Comparison of ENCODE assay signal across 1 cellular context in the genomic region with DNA sequence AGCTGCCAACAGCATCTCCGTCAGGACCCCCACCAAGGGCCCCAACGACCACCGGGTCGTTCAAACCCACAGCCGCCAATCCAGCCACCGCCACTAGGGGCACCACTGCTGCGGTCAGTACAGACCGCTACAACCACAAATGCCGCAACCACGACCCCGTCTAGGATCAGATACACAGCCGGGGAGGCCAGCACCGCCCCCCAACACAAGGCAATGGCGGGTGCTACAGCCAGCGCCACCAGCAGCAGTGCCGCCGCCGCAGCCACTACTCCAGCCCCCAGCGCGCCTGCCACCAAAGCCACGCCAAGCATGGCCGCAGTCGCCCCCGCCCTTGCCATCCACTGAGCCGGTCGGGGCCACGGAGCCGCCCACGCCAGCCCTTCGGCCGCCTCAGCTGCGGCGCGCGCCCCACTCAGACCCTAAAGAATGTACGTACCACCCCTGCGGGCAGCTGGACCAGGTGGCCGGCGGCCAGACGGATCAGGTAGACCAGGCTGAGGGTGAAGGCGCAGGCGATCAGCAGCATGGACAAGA.
TF ChIP-seq lines count a peak whose summit lies in the region.

No MANE protein-coding gene starts in this region.

TF ChIP-seq in K562, 482 proteins besides CTCF, POLR2A, EP300 and RAD21 (continued from another document and continues in another):
- TF ChIP-seq SMARCB1 (IDR thresholded peaks at IDR 0.05; ENCODE audit: insufficient read length, low read depth) (no peak), NFRKB (IDR thresholded peaks at IDR 0.05; ENCODE audit: low read depth) (no peak), FOXK2 (conservative IDR thresholded peaks at IDR 0.05 in 1 of 2, IDR thresholded peaks at IDR 0.05 in 1 of 2; ENCODE audit: low read depth in 2 of 2) (peak; percentile 76 to 81), MAZ (CRISPR knock-in tag; conservative IDR thresholded peaks at IDR 0.05 in 1 of 2, IDR thresholded peaks at IDR 0.05 in 1 of 2) (peak; percentile 59 to 85; a peak in 3 of 4 replicates), KDM4B (IDR thresholded peaks at IDR 0.05; ENCODE audit: borderline replicate concordance in 2 of 2, low read depth in 1 of 2) (no peak; a peak in 2 of 4 replicates), ZNF57 (CRISPR knock-in tag; IDR thresholded peaks at IDR 0.05) (no peak), NCOA6 (IDR thresholded peaks at IDR 0.05) (no peak), SETDB1 (IDR thresholded peaks at IDR 0.05; ENCODE audit: low read length) (no peak), ZNF449 (CRISPR knock-in tag; IDR thresholded peaks at IDR 0.05) (no peak), ZNF512 (tag; IDR thresholded peaks at IDR 0.05) (no peak), ZNF274 (IDR thresholded peaks at IDR 0.05; ENCODE audit: borderline replicate concordance, low read depth, low read length) (no peak), MTA1 (IDR thresholded peaks at IDR 0.05; ENCODE audit: borderline replicate concordance) (peak; percentile 89), RBM34 (IDR thresholded peaks at IDR 0.05; ENCODE audit: borderline replicate concordance, insufficient read depth, low read length) (no peak), FUS (optimal IDR thresholded peaks at IDR 0.05; ENCODE audit: low read depth, low read length) (peak; percentile 87), GATAD2A (IDR thresholded peaks at IDR 0.05) (peak; percentile 96), EWSR1 (IDR thresholded peaks at IDR 0.05; ENCODE audit: borderline replicate concordance, low read depth, partially characterized antibody) (no peak), JUN (IDR thresholded peaks at IDR 0.05; ENCODE audit: borderline replicate concordance, low read depth, low read length) (peak; percentile 25; the same call in 1 of the 2 replicates), JUN (CRISPR knock-in tag; IDR thresholded peaks at IDR 0.05; ENCODE audit: borderline replicate concordance) (no peak), NFIC (IDR thresholded peaks at IDR 0.05) (peak; percentile 36; the same call in 1 of the 2 replicates), MYC (IDR thresholded peaks at IDR 0.05; ENCODE audit: low read depth, low read length) (peak; percentile 75; the same call in 1 of the 2 replicates), MYC (CRISPR knock-in tag; IDR thresholded peaks at IDR 0.05; ENCODE audit: borderline replicate concordance, low read depth) (no peak), AFF4 (CRISPR knock-in tag; IDR thresholded peaks at IDR 0.05) (peak; percentile 71), ZNF354B (CRISPR knock-in tag; IDR thresholded peaks at IDR 0.05) (no peak), CBX3 (IDR thresholded peaks at IDR 0.05; ENCODE audit: borderline replicate concordance in 1 of 2, low read length in 2 of 2) (peak in 1 of 2 experiments; percentile 47; a peak in 1 of 3 replicates), CAMTA2 (CRISPR knock-in tag; conservative IDR thresholded peaks at IDR 0.05) (peak; percentile 81; the same call in 1 of the 2 replicates), JUND (IDR thresholded peaks at IDR 0.05; ENCODE audit: borderline replicate concordance, low read depth, low read length) (peak; percentile 44; the same call in 1 of the 2 replicates), JUND (tag; IDR thresholded peaks at IDR 0.05; ENCODE audit: borderline replicate concordance, low read depth, low read length) (no peak; the same call in 2 of the 3 replicates), HDAC2 (IDR thresholded peaks at IDR 0.05) (peak; percentile 85; the same call in 1 of the 2 replicates), ZC3H11A (IDR thresholded peaks at IDR 0.05; ENCODE audit: low read depth, low read length) (no peak), HDAC3 (IDR thresholded peaks at IDR 0.05; ENCODE audit: borderline replicate concordance, partially characterized antibody) (no peak), ZNF436 (CRISPR knock-in tag; IDR thresholded peaks at IDR 0.05) (no peak), TBP (optimal IDR thresholded peaks at IDR 0.05; ENCODE audit: low read depth, low read length) (no peak), LEF1 (IDR thresholded peaks at IDR 0.05) (no peak), CBX1 (IDR thresholded peaks at IDR 0.05; ENCODE audit: low read depth) (0 out of 2 replicates have a peak, but pooled peaks have one; percentile 16), FOXP4 (CRISPR knock-in tag; IDR thresholded peaks at IDR 0.05; ENCODE audit: borderline replicate concordance) (peak; percentile 60; the same call in 1 of the 2 replicates), MECOM (CRISPR knock-in tag; IDR thresholded peaks at IDR 0.05) (no peak)
- TF ChIP-seq, protein P1, sequence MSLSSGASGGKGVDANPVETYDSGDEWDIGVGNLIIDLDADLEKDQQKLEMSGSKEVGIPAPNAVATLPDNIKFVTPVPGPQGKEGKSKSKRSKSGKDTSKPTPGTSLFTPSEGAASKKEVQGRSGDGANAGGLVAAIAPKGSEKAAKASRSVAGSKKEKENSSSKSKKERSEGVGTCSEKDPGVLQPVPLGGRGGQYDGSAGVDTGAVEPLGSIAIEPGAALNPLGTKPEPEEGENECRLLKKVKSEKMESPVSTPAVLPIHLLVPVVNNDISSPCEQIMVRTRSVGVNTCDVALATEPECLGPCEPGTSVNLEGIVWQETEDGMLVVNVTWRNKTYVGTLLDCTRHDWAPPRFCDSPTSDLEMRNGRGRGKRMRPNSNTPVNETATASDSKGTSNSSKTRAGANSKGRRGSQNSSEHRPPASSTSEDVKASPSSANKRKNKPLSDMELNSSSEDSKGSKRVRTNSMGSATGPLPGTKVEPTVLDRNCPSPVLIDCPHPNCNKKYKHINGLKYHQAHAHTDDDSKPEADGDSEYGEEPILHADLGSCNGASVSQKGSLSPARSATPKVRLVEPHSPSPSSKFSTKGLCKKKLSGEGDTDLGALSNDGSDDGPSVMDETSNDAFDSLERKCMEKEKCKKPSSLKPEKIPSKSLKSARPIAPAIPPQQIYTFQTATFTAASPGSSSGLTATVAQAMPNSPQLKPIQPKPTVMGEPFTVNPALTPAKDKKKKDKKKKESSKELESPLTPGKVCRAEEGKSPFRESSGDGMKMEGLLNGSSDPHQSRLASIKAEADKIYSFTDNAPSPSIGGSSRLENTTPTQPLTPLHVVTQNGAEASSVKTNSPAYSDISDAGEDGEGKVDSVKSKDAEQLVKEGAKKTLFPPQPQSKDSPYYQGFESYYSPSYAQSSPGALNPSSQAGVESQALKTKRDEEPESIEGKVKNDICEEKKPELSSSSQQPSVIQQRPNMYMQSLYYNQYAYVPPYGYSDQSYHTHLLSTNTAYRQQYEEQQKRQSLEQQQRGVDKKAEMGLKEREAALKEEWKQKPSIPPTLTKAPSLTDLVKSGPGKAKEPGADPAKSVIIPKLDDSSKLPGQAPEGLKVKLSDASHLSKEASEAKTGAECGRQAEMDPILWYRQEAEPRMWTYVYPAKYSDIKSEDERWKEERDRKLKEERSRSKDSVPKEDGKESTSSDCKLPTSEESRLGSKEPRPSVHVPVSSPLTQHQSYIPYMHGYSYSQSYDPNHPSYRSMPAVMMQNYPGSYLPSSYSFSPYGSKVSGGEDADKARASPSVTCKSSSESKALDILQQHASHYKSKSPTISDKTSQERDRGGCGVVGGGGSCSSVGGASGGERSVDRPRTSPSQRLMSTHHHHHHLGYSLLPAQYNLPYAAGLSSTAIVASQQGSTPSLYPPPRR (CRISPR knock-in tag; IDR thresholded peaks at IDR 0.05; ENCODE audit: borderline replicate concordance), result no peak
- TF ChIP-seq, protein P2, sequence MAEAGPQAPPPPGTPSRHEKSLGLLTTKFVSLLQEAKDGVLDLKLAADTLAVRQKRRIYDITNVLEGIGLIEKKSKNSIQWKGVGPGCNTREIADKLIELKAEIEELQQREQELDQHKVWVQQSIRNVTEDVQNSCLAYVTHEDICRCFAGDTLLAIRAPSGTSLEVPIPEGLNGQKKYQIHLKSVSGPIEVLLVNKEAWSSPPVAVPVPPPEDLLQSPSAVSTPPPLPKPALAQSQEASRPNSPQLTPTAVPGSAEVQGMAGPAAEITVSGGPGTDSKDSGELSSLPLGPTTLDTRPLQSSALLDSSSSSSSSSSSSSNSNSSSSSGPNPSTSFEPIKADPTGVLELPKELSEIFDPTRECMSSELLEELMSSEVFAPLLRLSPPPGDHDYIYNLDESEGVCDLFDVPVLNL (CRISPR knock-in tag; IDR thresholded peaks at IDR 0.05; ENCODE audit: low read depth), result no peak
- TF ChIP-seq, protein P3, sequence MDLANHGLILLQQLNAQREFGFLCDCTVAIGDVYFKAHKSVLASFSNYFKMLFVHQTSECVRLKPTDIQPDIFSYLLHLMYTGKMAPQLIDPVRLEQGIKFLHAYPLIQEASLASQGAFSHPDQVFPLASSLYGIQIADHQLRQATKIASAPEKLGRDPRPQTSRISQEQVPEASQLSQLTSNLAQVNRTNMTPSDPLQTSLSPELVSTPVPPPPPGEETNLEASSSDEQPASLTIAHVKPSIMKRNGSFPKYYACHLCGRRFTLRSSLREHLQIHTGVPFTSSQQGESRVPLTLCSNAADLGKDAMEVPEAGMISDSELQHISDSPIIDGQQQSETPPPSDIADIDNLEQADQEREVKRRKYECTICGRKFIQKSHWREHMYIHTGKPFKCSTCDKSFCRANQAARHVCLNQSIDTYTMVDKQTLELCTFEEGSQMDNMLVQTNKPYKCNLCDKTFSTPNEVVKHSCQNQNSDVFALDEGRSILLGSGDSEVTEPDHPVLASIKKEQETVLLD (IDR thresholded peaks at IDR 0.05), result peak; percentile 85
- TF ChIP-seq, protein P4, sequence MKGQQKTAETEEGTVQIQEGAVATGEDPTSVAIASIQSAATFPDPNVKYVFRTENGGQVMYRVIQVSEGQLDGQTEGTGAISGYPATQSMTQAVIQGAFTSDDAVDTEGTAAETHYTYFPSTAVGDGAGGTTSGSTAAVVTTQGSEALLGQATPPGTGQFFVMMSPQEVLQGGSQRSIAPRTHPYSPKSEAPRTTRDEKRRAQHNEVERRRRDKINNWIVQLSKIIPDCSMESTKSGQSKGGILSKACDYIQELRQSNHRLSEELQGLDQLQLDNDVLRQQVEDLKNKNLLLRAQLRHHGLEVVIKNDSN (CRISPR knock-in tag; IDR thresholded peaks at IDR 0.05), result no peak
